Comparison of ENCODE assay signal across 11 cellular contexts in the genomic region with DNA sequence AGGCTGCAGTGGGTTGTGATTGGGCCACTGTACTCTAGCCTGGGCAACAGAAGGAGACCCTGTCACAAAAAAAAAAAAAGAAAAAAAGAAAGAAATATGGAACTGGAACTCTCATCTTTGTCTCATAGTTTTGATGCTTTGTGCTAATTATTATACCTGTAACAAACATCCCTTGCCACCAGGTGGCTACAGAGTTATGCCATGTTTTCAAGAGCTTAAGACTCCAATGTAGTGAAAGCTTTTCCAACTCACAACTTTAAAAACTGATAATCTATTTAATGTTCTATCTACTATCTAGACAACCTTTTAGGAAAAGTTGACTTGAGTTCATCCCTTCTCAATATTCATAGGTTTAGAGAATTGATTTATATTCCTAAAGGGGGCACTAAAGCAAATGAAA. TPM values are rescaled to one million over a fixed set of nuclear protein-coding genes. Genes with fewer than 3 reads are reported as not detected.
DNase-seq lines count a peak whose midpoint lies in the region; ATAC-seq, FAIRE-seq and TF ChIP-seq lines count a peak whose summit lies in the region.
"Had no signal": no experiment of that assay in that cellular context is flagged by ENCODE, and none has a peak within 500 bp of the region (broad histone marks: within the 10 kb centered on the region; RNA-seq: fewer than 3 reads in every experiment).

No MANE protein-coding gene starts in this region.

- H3K4me1 ChIP-seq in cardiac muscle cell (ENCODE audit: low read depth), result no peaks in the 10 kb centered on the region
- H3K4me1 ChIP-seq in right cardiac atrium (ENCODE audit: control insufficient read depth, insufficient read depth, low read length), result no peaks in the 10 kb centered on the region
- H3K4me1 ChIP-seq in esophagus squamous epithelium, result no peaks in the 10 kb centered on the region
- H3K4me1 ChIP-seq in CD4-positive, alpha-beta memory T cell (ENCODE audit: insufficient read depth, low read length), result no peaks in the 10 kb centered on the region

- no peak overlapping the region for H3K27ac Mint-ChIP-seq in CD4-positive, alpha-beta memory T cell

- no peaks in the 10 kb centered on the region for H3K27me3 ChIP-seq in cardiac muscle cell
- no peaks in the 10 kb centered on the region for H3K27me3 ChIP-seq in right cardiac atrium (ENCODE audit: control insufficient read depth, insufficient read depth)
- peaks cover 0 to 3% (median 0%) of the 10 kb centered on the region in 4 donors for H3K27me3 ChIP-seq in esophagus squamous epithelium
- no peaks in the 10 kb centered on the region for H3K27me3 ChIP-seq in CD4-positive, alpha-beta memory T cell (ENCODE audit: insufficient read depth, low read length)

- H3K36me3 ChIP-seq in cardiac muscle cell (no peaks in the 10 kb centered on the region), esophagus squamous epithelium (no peaks in the 10 kb centered on the region)
- H3K36me3 ChIP-seq in CD4-positive, alpha-beta memory T cell (ENCODE audit: insufficient read depth, low read length), result no peaks in the 10 kb centered on the region

- FAIRE-seq in urothelium cell line (lab: Jason Lieb, UNC), result no peak

- H3K4me3 Mint-ChIP-seq in CD4-positive, alpha-beta memory T cell, result no peak overlapping the region

- H3K9me3 Mint-ChIP-seq in CD4-positive, alpha-beta memory T cell, result peaks cover 0 to 2% (median 0%) of the 10 kb centered on the region in 8 donors

- ATAC-seq in right cardiac atrium, result no peak

- no peaks in the 10 kb centered on the region for H3K36me3 Mint-ChIP-seq in CD4-positive, alpha-beta memory T cell

- H3K27ac ChIP-seq in cardiac muscle cell, result no peak overlapping the region
- H3K27ac ChIP-seq in right cardiac atrium (ENCODE audit: low read length), result no peak overlapping the region
- H3K27ac ChIP-seq in esophagus squamous epithelium, result no peak overlapping the region
- no peak overlapping the region for H3K27ac ChIP-seq in CD4-positive, alpha-beta memory T cell (ENCODE audit: low read depth, low read length)

- intact Hi-C loops in right cardiac atrium (cut with DNase I), result loop anchor here in 1 of 4 donors (10.0 kb wide), 1 partner anchor 338 kb away; no protein-coding TSS in a partner anchor
- intact Hi-C loops in esophagus squamous epithelium (cut with DNase I), result no loop called here
- intact Hi-C loops in CD4-positive, alpha-beta memory T cell (cut with micrococcal nuclease), result no loop called here

- TF ChIP-seq POLR2A in esophagus squamous epithelium (IDR thresholded peaks at IDR 0.05), result no peak

- peak; percentile 37 for TF ChIP-seq CTCF in cardiac muscle cell (IDR thresholded peaks at IDR 0.05; ENCODE audit: low read depth, low read length)
- TF ChIP-seq CTCF in esophagus squamous epithelium (IDR thresholded peaks at IDR 0.05), result peak in 4 of 6 experiments; percentile 11 to 39 (median 14)

- H3K4me3 ChIP-seq in cardiac muscle cell, result no peak overlapping the region
- H3K4me3 ChIP-seq in right cardiac atrium (ENCODE audit: low read length), result no peak overlapping the region
- no peak overlapping the region for H3K4me3 ChIP-seq in esophagus squamous epithelium
- no peak overlapping the region for H3K4me3 ChIP-seq in CD4-positive, alpha-beta memory T cell (ENCODE audit: low read length in 2 of 2)

- H3K4me1 Mint-ChIP-seq in CD4-positive, alpha-beta memory T cell, result no peaks in the 10 kb centered on the region

- POLR2A ChIA-PET in CD4-positive, alpha-beta memory T cell (lab: Charles Lee; ENCODE audit: partially characterized antibody), result no interaction called here

- peak; percentile 35 to 52 for DNase-seq in cardiac muscle cell (ENCODE audit: low read depth in 1 of 2, low spot score in 1 of 2)
- no peak for DNase-seq in right cardiac atrium
- peak; percentile 22 for DNase-seq in NCI-H460 (ENCODE audit: extremely low read depth, low read depth)
- DNase-seq in esophagus squamous epithelium (lab: John Stamatoyannopoulos, UW), result no peak
- DNase-seq in urothelium cell line (ENCODE audit: low spot score), result peak; percentile 1
- no peak for DNase-seq in NCI-H1048 (lab: John Stamatoyannopoulos, UW)
- DNase-seq in NCI-H187 treated with DMSO at 0.1 percent for 48 hours (lab: John Stamatoyannopoulos, UW), result no peak
- DNase-seq in CD4-positive, alpha-beta memory T cell, result no peak
- DNase-seq: activated T-cell treated with anti-CD3 and anti-CD28 coated beads, Interleukin-2, amount 50 U/mL, for 48 hours; COR-L47; NCI-H345 had no signal

- no peaks in the 10 kb centered on the region for H3K27me3 Mint-ChIP-seq in CD4-positive, alpha-beta memory T cell

- CTCF ChIA-PET in CD4-positive, alpha-beta memory T cell (lab: Charles Lee; ENCODE audit: partially characterized antibody), result no interaction called here

- H3K9me3 ChIP-seq in cardiac muscle cell (ENCODE audit: low read depth) (no peaks in the 10 kb centered on the region), right cardiac atrium (ENCODE audit: control insufficient read depth, low read length) (no peaks in the 10 kb centered on the region), esophagus squamous epithelium (no peaks in the 10 kb centered on the region)
- H3K9me3 ChIP-seq in CD4-positive, alpha-beta memory T cell (ENCODE audit: control insufficient read depth in 1 of 2, low read length in 2 of 2), result no peaks in the 10 kb centered on the region

RNA-seq across cellular contexts. Expression of a gene that starts 42.4 kb away (rescaled TPM):
- total RNA-seq in cardiac muscle cell (0.04 and 0.18 TPM in 2 replicates), right cardiac atrium (not detected), esophagus squamous epithelium (not detected)
- polyA plus RNA-seq in cardiac muscle cell (0.76 TPM in 1 of 2 replicates, not detected in the other), right cardiac atrium (not detected)
- not detected in 2 replicates for total RNA-seq in NCI-H460 (2014; rRNA removed; shearing (Covaris generic))
- not detected in 2 replicates for polyA plus RNA-seq in NCI-H460 (2014; cell fraction: nucleus; rRNA removed)
- not detected for total RNA-seq in CD4-positive, alpha-beta memory T cell
- not detected for polyA plus RNA-seq in CD4-positive, alpha-beta memory T cell

Comparison
In these comparisons a context has a peak if more than half of its experiments do, and no peak if none do; other contexts are left out.
1. DNase-seq: peak in cardiac muscle cell (2 of 2), NCI-H460 (single experiment) and urothelium cell line (single experiment); none in right cardiac atrium (0 of 3), esophagus squamous epithelium (single experiment), NCI-H1048 (single experiment), NCI-H187 treated with DMSO at 0.1 percent for 48 hours (single experiment) and CD4-positive, alpha-beta memory T cell (0 of 5).